ENCODE assay signal across 23 cellular contexts in genomic region chr6:145244712-145245111, GRCh38.
"Had no signal": no experiment of that assay in that cellular context is flagged by ENCODE, and none has a peak within 500 bp of the region (broad histone marks: within the 10 kb centered on the region; RNA-seq: fewer than 3 reads in every experiment).

No MANE protein-coding gene starts in this region.

- DNase-seq: activated B cell treated with CpG ODN at 0.5 μM for 24 hours; activated CD4-positive, alpha-beta T cell treated with anti-CD3 and anti-CD28 coated beads for 36 hours; activated CD4-positive, alpha-beta T cell treated with anti-CD3 and anti-CD28 coated beads, Interleukin-2, amount 50 U/mL, for 4 hours; activated CD8-positive, alpha-beta memory T cell treated with anti-CD3 and anti-CD28 coated beads for 24 hours; activated CD8-positive, alpha-beta memory T cell treated with anti-CD3 and anti-CD28 coated beads, Interleukin-2, amount 50 U/mL, for 4 hours; activated T-cell treated with anti-CD3 and anti-CD28 coated beads, Interleukin-2, amount 50 U/mL, for 24 hours; colonic mucosa; dorsolateral prefrontal cortex; effector memory CD8-positive, alpha-beta T cell; esophagus squamous epithelium; heart right ventricle; naive thymus-derived CD8-positive, alpha-beta T cell; stimulated activated CD4-positive, alpha-beta T cell treated with anti-CD3 and anti-CD28 coated beads, Interleukin-4, amount 100 ng/mL, for 1 hour; stimulated activated naive CD4-positive, alpha-beta T cell treated with Interleukin-2 at 50 U/mL for 16 hours; T-helper 17 cell had no signal

- H3K27ac ChIP-seq: ascending aorta, brain microvascular endothelial cell, colonic mucosa, dorsolateral prefrontal cortex, esophagus squamous epithelium, heart right ventricle, thoracic aorta, vagina had no signal

- H3K9me3 ChIP-seq: ascending aorta, colonic mucosa, esophagus squamous epithelium, heart right ventricle, thoracic aorta, vagina had no signal

- H3K4me1 ChIP-seq: ascending aorta, colonic mucosa, esophagus squamous epithelium, heart right ventricle had no signal

- H3K36me3 ChIP-seq: ascending aorta, brain microvascular endothelial cell, colonic mucosa, esophagus squamous epithelium, heart right ventricle, thoracic aorta, vagina had no signal

- H3K27me3 ChIP-seq: ascending aorta, brain microvascular endothelial cell, colonic mucosa, dorsolateral prefrontal cortex, esophagus squamous epithelium, vagina had no signal

- ATAC-seq: activated CD4-positive, alpha-beta T cell treated with anti-CD3 and anti-CD28 coated beads for 36 hours; activated naive CD4-positive, alpha-beta T cell treated with anti-CD3 and anti-CD28 coated beads, Interleukin-2, amount 50 U/mL, for 72 hours; activated T-helper 17 cell treated with anti-CD3 and anti-CD28 coated beads, Interleukin-2, amount 50 U/mL, for 72 hours; effector memory CD8-positive, alpha-beta T cell; naive thymus-derived CD8-positive, alpha-beta T cell; sciatic nerve; T-helper 17 cell had no signal

- H3K4me3 ChIP-seq: ascending aorta, colonic mucosa, dorsolateral prefrontal cortex, esophagus squamous epithelium, heart right ventricle, lung, thoracic aorta, vagina had no signal
